8 cellular contexts compared by ENCODE assay signal in the genomic region with DNA sequence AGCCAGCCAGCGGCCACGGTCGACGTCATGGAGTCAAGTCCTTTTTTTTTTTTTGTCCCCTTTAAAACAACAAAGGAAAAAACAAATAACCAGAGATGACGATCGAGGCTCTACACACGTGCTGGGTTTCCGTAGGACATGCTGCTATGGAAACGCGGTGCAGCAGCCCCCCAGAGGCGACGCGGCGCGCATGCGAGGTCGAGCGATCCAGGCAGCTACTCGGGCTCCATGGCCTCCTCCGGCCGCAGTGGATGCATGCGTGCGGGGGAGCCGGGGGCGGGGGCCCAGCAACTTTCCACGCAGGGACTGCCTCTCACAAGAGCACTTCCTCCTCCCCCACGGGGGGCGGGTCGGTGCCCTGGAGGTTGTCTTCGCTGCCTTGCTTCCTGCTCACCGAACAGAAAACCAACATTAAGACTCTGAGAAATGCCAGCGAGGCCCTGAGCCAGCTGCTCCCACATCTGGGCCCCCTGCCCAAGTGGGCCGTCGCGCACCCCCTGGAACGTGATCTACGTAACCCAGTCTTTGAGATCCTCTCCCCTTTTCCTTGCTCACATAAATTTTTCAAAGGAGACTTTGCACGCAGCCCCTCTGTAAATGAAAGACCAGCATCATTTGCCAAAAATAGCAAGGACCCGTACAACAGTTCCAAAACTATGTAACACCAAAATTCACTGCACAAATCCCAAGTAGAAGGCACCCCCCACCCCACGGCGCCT.
DNase-seq lines count a peak whose midpoint lies in the region; ATAC-seq lines count a peak whose summit lies in the region.

No MANE protein-coding gene starts in this region.

- DNase-seq in T-helper 1 cell (peak; percentile 82 to 94 (median 89)), iPS-NIHi7 (ENCODE audit: extremely low spot score) (peak; percentile 55), RPMI8226 (no peak), NCI-H2171 (lab: John Stamatoyannopoulos, UW) (no peak), NCI-H526 (lab: John Stamatoyannopoulos, UW) (no peak)
- DNase-seq in activated naive CD4-positive, alpha-beta T cell treated with anti-CD3 and anti-CD28 coated beads, Interleukin-2, amount 50 U/mL, for 16 hours, result peak; percentile 85
- peak; percentile 89 for DNase-seq in stimulated activated CD4-positive, alpha-beta T cell treated with anti-CD3 and anti-CD28 coated beads, Interleukin-2, amount 100 ng/mL, for 4 hours (ENCODE audit: low read depth)

- ATAC-seq in HG03045 (IDR thresholded peaks at IDR 0.05; ENCODE audit: unreplicated experiment), result no peak

Comparison
In these comparisons a context has a peak if more than half of its experiments do, and no peak if none do; other contexts are left out.
1. DNase-seq: peak in T-helper 1 cell (5 of 5), activated naive CD4-positive, alpha-beta T cell treated with anti-CD3 and anti-CD28 coated beads, Interleukin-2, amount 50 U/mL, for 16 hours (single experiment), iPS-NIHi7 (single experiment) and stimulated activated CD4-positive, alpha-beta T cell treated with anti-CD3 and anti-CD28 coated beads, Interleukin-2, amount 100 ng/mL, for 4 hours (single experiment); none in RPMI8226 (single experiment), NCI-H2171 (single experiment) and NCI-H526 (0 of 2).